19 cellular contexts compared by ENCODE assay signal in genomic region chr18:63532471-63532870, GRCh38. TPM values are rescaled to one million over a fixed set of nuclear protein-coding genes. Genes with fewer than 3 reads are reported as not detected.
DNase-seq lines count a peak whose midpoint lies in the region; ATAC-seq lines count a peak whose summit lies in the region.
"Had no signal": no experiment of that assay in that cellular context is flagged by ENCODE, and none has a peak within 500 bp of the region (broad histone marks: within the 10 kb centered on the region; RNA-seq: fewer than 3 reads in every experiment).

No MANE protein-coding gene starts in this region.

- no peak overlapping the region for H3K4me3 Mint-ChIP-seq in stimulated activated naive CD8-positive, alpha-beta T cell treated with anti-CD3 and anti-CD28 coated beads, Interleukin-15, amount 100 ng/mL, for 72 hours
- H3K4me3 Mint-ChIP-seq: CD4-positive, CD25-positive, alpha-beta regulatory T cell; CD8-positive, alpha-beta memory T cell; HFFc6 had no signal

- no peaks in the 10 kb centered on the region for H3K9me3 Mint-ChIP-seq in stimulated activated naive CD8-positive, alpha-beta T cell treated with anti-CD3 and anti-CD28 coated beads, Interleukin-15, amount 100 ng/mL, for 72 hours
- H3K9me3 Mint-ChIP-seq: HFFc6 had no signal

- no peak overlapping the region for H3K27ac Mint-ChIP-seq in stimulated activated naive CD8-positive, alpha-beta T cell treated with anti-CD3 and anti-CD28 coated beads, Interleukin-15, amount 100 ng/mL, for 72 hours
- H3K27ac Mint-ChIP-seq: CD4-positive, CD25-positive, alpha-beta regulatory T cell; CD8-positive, alpha-beta memory T cell; HFFc6 had no signal

- H3K27me3 Mint-ChIP-seq in stimulated activated naive CD8-positive, alpha-beta T cell treated with anti-CD3 and anti-CD28 coated beads, Interleukin-15, amount 100 ng/mL, for 72 hours: no peaks in the 10 kb centered on the region

- DNase-seq in stimulated activated naive CD8-positive, alpha-beta T cell treated with anti-CD3 and anti-CD28 coated beads, Interleukin-15, amount 100 ng/mL, for 72 hours: no peak
- no peak for DNase-seq in stimulated activated naive CD8-positive, alpha-beta T cell treated with anti-CD3 and anti-CD28 coated beads, Interleukin-15, Interleukin-2, amounts not matched to agents 100 U/mL and 50 U/mL, for 24 hours
- no peak for DNase-seq in medulla oblongata (ENCODE audit: extremely low spot score)
- no peak for DNase-seq in DMS153 treated with DMSO at 0.1 percent for 48 hours (lab: John Stamatoyannopoulos, UW; ENCODE audit: unreplicated experiment)
- DNase-seq: ACHN; BE2C; C1 segment of cervical spinal cord; CD4-positive, CD25-positive, alpha-beta regulatory T cell; CD8-positive, alpha-beta memory T cell; COR-L47; DMS 273 treated with DMSO at 0.1 percent for 48 hours; GOT3; H7; HFFc6 had no signal

- ATAC-seq in stimulated activated naive CD8-positive, alpha-beta T cell treated with anti-CD3 and anti-CD28 coated beads, Interleukin-15, amount 100 ng/mL, for 72 hours: peak; percentile 20
- no peak for ATAC-seq in stimulated activated naive CD8-positive, alpha-beta T cell treated with anti-CD3 and anti-CD28 coated beads, Interleukin-15, Interleukin-2, amounts not matched to agents 100 U/mL and 50 U/mL, for 24 hours
- ATAC-seq in HG02885 (IDR thresholded peaks at IDR 0.05; ENCODE audit: poor library complexity, unreplicated experiment) (peak; percentile 39), esophagus mucosa (peak; percentile 71), HG03097 (IDR thresholded peaks at IDR 0.05; ENCODE audit: low FRiP score, unreplicated experiment) (no peak)
- ATAC-seq: HCT116 had no signal

- no peaks in the 10 kb centered on the region for H3K4me1 Mint-ChIP-seq in stimulated activated naive CD8-positive, alpha-beta T cell treated with anti-CD3 and anti-CD28 coated beads, Interleukin-15, amount 100 ng/mL, for 72 hours
- H3K4me1 Mint-ChIP-seq: CD4-positive, CD25-positive, alpha-beta regulatory T cell; CD8-positive, alpha-beta memory T cell had no signal

RNA-seq across cellular contexts. Expression of gene SERPINB12, which starts 9.7 kb away (rescaled TPM):
- 0.60 TPM for total RNA-seq in esophagus mucosa
- total RNA-seq: CD4-positive, CD25-positive, alpha-beta regulatory T cell; CD8-positive, alpha-beta memory T cell; H7; HFFc6; HT1080 had no signal

RNA-seq across cellular contexts. Expression of gene SERPINB13, which starts 54.7 kb away (rescaled TPM):
- 281 TPM for total RNA-seq in esophagus mucosa
- total RNA-seq: CD4-positive, CD25-positive, alpha-beta regulatory T cell; CD8-positive, alpha-beta memory T cell; H7; HFFc6; HT1080 had no signal

RNA-seq across cellular contexts. Expression of gene SERPINB5, which starts 55.7 kb away (rescaled TPM):
- 213 TPM for total RNA-seq in esophagus mucosa
- total RNA-seq: CD4-positive, CD25-positive, alpha-beta regulatory T cell; CD8-positive, alpha-beta memory T cell; HFFc6 had no signal

Comparison
In these comparisons a context has a peak if more than half of its experiments do, and no peak if none do; other contexts are left out.
1. ATAC-seq: peak in stimulated activated naive CD8-positive, alpha-beta T cell treated with anti-CD3 and anti-CD28 coated beads, Interleukin-15, amount 100 ng/mL, for 72 hours (single experiment), HG02885 (single experiment) and esophagus mucosa (single experiment); none in stimulated activated naive CD8-positive, alpha-beta T cell treated with anti-CD3 and anti-CD28 coated beads, Interleukin-15, Interleukin-2, amounts not matched to agents 100 U/mL and 50 U/mL, for 24 hours (single experiment) and HG03097 (single experiment).